In genomic region chr19:10963865-10964264, GRCh38 we compare ENCODE assay signal across 14 cellular contexts. TPM values are rescaled to one million over a fixed set of nuclear protein-coding genes. Genes with fewer than 3 reads are reported as not detected.
DNase-seq lines count a peak whose midpoint lies in the region; ATAC-seq and TF ChIP-seq lines count a peak whose summit lies in the region.
"Had no signal": no experiment of that assay in that cellular context is flagged by ENCODE, and none has a peak within 500 bp of the region (broad histone marks: within the 10 kb centered on the region; RNA-seq: fewer than 3 reads in every experiment).

No MANE protein-coding gene starts in this region.

- peaks cover 68% of the 10 kb centered on the region for H3K4me1 Mint-ChIP-seq in brain
- peaks cover 39% of the 10 kb centered on the region for H3K4me1 Mint-ChIP-seq in neural progenitor cell

- H3K9ac ChIP-seq in Loucy (ENCODE audit: low read depth, low read length, poor library complexity, severe bottlenecking) (peak overlapping the region; percentile 92), neural progenitor cell (no peak overlapping the region)

- ATAC-seq in GM21619 (IDR thresholded peaks at IDR 0.05; ENCODE audit: unreplicated experiment) (no peak), HG03378 (IDR thresholded peaks at IDR 0.05; ENCODE audit: unreplicated experiment) (no peak), GM18909 (IDR thresholded peaks at IDR 0.05; ENCODE audit: poor library complexity, unreplicated experiment) (no peak)
- ATAC-seq: left cardiac atrium had no signal

- peaks cover 40% of the 10 kb centered on the region for H3K36me3 Mint-ChIP-seq in brain
- peaks cover 17% of the 10 kb centered on the region for H3K36me3 Mint-ChIP-seq in neural progenitor cell

- H3K9me2 ChIP-seq in DOHH2 (replicated peaks; ENCODE audit: control insufficient read depth, low read length), result no peaks in the 10 kb centered on the region
- no peaks in the 10 kb centered on the region for H3K9me2 ChIP-seq in Loucy (replicated peaks; ENCODE audit: low read depth, low read length)

- H2AFZ ChIP-seq in Loucy (ENCODE audit: low read length) (no peak overlapping the region), neural progenitor cell (replicated peaks) (no peak overlapping the region)

- H3K4me1 ChIP-seq in DOHH2 (ENCODE audit: control insufficient read depth, low read length) (peaks cover 67% of the 10 kb centered on the region), Loucy (ENCODE audit: insufficient read depth, low read length, poor library complexity, severe bottlenecking) (peaks cover 32% of the 10 kb centered on the region), neural progenitor cell (peaks cover 21% of the 10 kb centered on the region)
- H3K4me1 ChIP-seq: testis had no signal

- H3K4me3 ChIP-seq in DOHH2 (ENCODE audit: low read length), result peak overlapping the region; percentile 70
- H3K4me3 ChIP-seq in Loucy (ENCODE audit: low read length, poor library complexity, severe bottlenecking), result peak overlapping the region; percentile 97
- H3K4me3 ChIP-seq in neural progenitor cell, result no peak overlapping the region
- H3K4me3 ChIP-seq: smooth muscle cell, testis had no signal

- H3K27me3 Mint-ChIP-seq in brain (peaks cover 9% of the 10 kb centered on the region), neural progenitor cell (ENCODE audit: insufficient read depth, low read depth) (peaks cover 7% of the 10 kb centered on the region)

- peaks cover 0 to 6% (median 0%) of the 10 kb centered on the region in 5 experiments for H3K9me3 Mint-ChIP-seq in brain
- H3K9me3 Mint-ChIP-seq in neural progenitor cell, result no peaks in the 10 kb centered on the region

- H3K27ac Mint-ChIP-seq in brain (peak overlapping the region in 3 of 5 experiments; percentile 25 to 67 (median 30)), neural progenitor cell (no peak overlapping the region)

- peaks cover 43% of the 10 kb centered on the region for H3F3A ChIP-seq in DOHH2 (ENCODE audit: control insufficient read depth, insufficient read depth)
- no peaks in the 10 kb centered on the region for H3F3A ChIP-seq in Loucy (ENCODE audit: low read depth)
- peaks cover 22% of the 10 kb centered on the region for H3F3A ChIP-seq in neural progenitor cell (ENCODE audit: low read depth)

- H3K79me2 ChIP-seq in DOHH2 (ENCODE audit: control insufficient read depth, low read length) (peaks cover 92% of the 10 kb centered on the region), Loucy (ENCODE audit: insufficient read depth, low read length) (peaks cover 91% of the 10 kb centered on the region), neural progenitor cell (ENCODE audit: low read depth) (peaks cover 86% of the 10 kb centered on the region)

- H3K36me3 ChIP-seq in DOHH2 (ENCODE audit: control insufficient read depth, low read length) (peaks cover 53% of the 10 kb centered on the region), Loucy (ENCODE audit: insufficient read depth, low read length) (no peaks in the 10 kb centered on the region), neural progenitor cell (no peaks in the 10 kb centered on the region)

- DNase-seq in neural progenitor cell (ENCODE audit: low spot score) (no peak), COLO668 (lab: John Stamatoyannopoulos, UW; ENCODE audit: unreplicated experiment) (no peak)
- DNase-seq: KG1, left cardiac atrium, NCI-H1694, testis had no signal

- no peaks in the 10 kb centered on the region for H4K20me1 ChIP-seq in DOHH2 (ENCODE audit: control insufficient read depth, insufficient read depth, low read depth, low read length)
- H4K20me1 ChIP-seq in Loucy (ENCODE audit: insufficient read depth, low read length, poor library complexity, severe bottlenecking), result peaks cover 52% of the 10 kb centered on the region
- peaks cover 70% of the 10 kb centered on the region for H4K20me1 ChIP-seq in neural progenitor cell (ENCODE audit: low read depth)

- H3K27ac ChIP-seq in DOHH2 (ENCODE audit: low read depth, low read length), result peak overlapping the region; percentile 98
- H3K27ac ChIP-seq in neural progenitor cell, result no peak overlapping the region
- H3K27ac ChIP-seq: testis had no signal

- H3K27me3 ChIP-seq in DOHH2 (ENCODE audit: control insufficient read depth, low read length) (no peaks in the 10 kb centered on the region), Loucy (ENCODE audit: insufficient read depth, low read length, poor library complexity, severe bottlenecking) (no peaks in the 10 kb centered on the region), neural progenitor cell (no peaks in the 10 kb centered on the region)
- H3K27me3 ChIP-seq: testis had no signal

- H3K4me2 ChIP-seq in DOHH2 (ENCODE audit: low read length), result peak overlapping the region; percentile 81
- peak overlapping the region; percentile 97 for H3K4me2 ChIP-seq in Loucy (ENCODE audit: low read depth, low read length, poor library complexity, severe bottlenecking)
- H3K4me2 ChIP-seq in neural progenitor cell, result no peak overlapping the region
- H3K4me2 ChIP-seq: smooth muscle cell had no signal

- no peaks in the 10 kb centered on the region for H3K9me3 ChIP-seq in DOHH2 (ENCODE audit: control insufficient read depth, insufficient read depth, low read length)
- H3K9me3 ChIP-seq in Loucy (ENCODE audit: insufficient read depth, low read depth, low read length), result no peaks in the 10 kb centered on the region
- no peaks in the 10 kb centered on the region for H3K9me3 ChIP-seq in neural progenitor cell (ENCODE audit: low read depth)
- H3K9me3 ChIP-seq: Caco-2, testis had no signal

- TF ChIP-seq CTCF in DOHH2 (IDR thresholded peaks at IDR 0.05; ENCODE audit: low read depth, low read length, poor library complexity, severe bottlenecking), result no peak
- TF ChIP-seq CTCF in Loucy (conservative IDR thresholded peaks at IDR 0.05; ENCODE audit: low read length), result no peak
- no peak for TF ChIP-seq CTCF in brain (conservative IDR thresholded peaks at IDR 0.05)
- TF ChIP-seq CTCF in neural progenitor cell (IDR thresholded peaks at IDR 0.05), result no peak

- H3K4me3 Mint-ChIP-seq in brain, result peak overlapping the region; percentile 6 to 97 (median 73)
- H3K4me3 Mint-ChIP-seq in neural progenitor cell, result peak overlapping the region; percentile 38

RNA-seq across cellular contexts. Expression of gene SMARCA4, which starts 3.0 kb away (rescaled TPM):
- polyA plus RNA-seq in brain (ENCODE audit: insufficient read depth, low read depth, low replicate concordance), result 131 TPM
- total RNA-seq in neural progenitor cell (ENCODE audit: low replicate concordance), result 169 and 257 TPM in 2 replicates

RNA-seq across cellular contexts. Expression of gene TIMM29, which starts 35.3 kb away (rescaled TPM):
- polyA plus RNA-seq in brain (ENCODE audit: insufficient read depth, low read depth, low replicate concordance), result 18.0 TPM
- total RNA-seq in neural progenitor cell (ENCODE audit: low replicate concordance), result 24.4 and 34.9 TPM in 2 replicates

RNA-seq across cellular contexts. Expression of gene YIPF2, which starts 35.4 kb away (rescaled TPM):
- 55.1 TPM for polyA plus RNA-seq in brain (ENCODE audit: insufficient read depth, low read depth, low replicate concordance)
- total RNA-seq in neural progenitor cell (ENCODE audit: low replicate concordance), result 11.9 and 36.8 TPM in 2 replicates
